Comparison of ENCODE assay signal across 16 cellular contexts in the genomic region with DNA sequence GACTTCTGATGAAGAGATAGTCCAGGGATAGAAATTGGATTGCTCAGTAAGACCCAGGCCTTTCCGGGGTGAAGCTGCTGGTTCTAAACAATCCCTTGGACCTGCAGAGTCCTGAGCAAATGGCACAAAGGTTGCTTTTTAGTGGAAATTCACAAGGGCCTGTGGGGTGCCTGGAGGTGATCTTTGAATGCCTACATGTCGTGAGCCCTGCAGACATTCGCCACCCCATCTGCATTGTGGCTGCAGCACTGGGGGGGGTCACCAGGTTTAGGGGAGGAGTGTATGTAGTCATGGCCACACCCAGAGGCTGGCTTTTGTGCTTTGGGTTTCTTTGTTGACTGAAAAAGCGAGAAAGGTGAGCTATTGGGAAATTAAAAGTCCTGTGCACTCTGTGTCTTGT. TPM values are rescaled to one million over a fixed set of nuclear protein-coding genes. Genes with fewer than 3 reads are reported as not detected.
DNase-seq lines count a peak whose midpoint lies in the region; ATAC-seq and TF ChIP-seq lines count a peak whose summit lies in the region.
"Had no signal": no experiment of that assay in that cellular context is flagged by ENCODE, and none has a peak within 500 bp of the region (broad histone marks: within the 10 kb centered on the region; RNA-seq: fewer than 3 reads in every experiment).

No MANE protein-coding gene starts in this region.

- no peaks in the 10 kb centered on the region for H3K23me2 ChIP-seq in H9 (ENCODE audit: insufficient read length, low read depth, low read length, poor library complexity, severe bottlenecking)

- 0 out of 5 replicates have a peak overlapping the region, but pooled peaks of 1 of the 2 experiments have one; percentile 18 for H3K4me3 Mint-ChIP-seq in H9
- H3K4me3 Mint-ChIP-seq in WTC11 = no peak overlapping the region
- H3K4me3 Mint-ChIP-seq in neural progenitor cell = no peak overlapping the region
- H3K4me3 Mint-ChIP-seq: B cell; CD8-positive, alpha-beta T cell had no signal

- H2BK15ac ChIP-seq in H9 (ENCODE audit: low read depth, low read length) = no peak overlapping the region

- no peaks in the 10 kb centered on the region for H3K36me3 ChIP-seq in effector memory CD4-positive, alpha-beta T cell (ENCODE audit: control insufficient read depth, insufficient read depth, low read length)
- H3K36me3 ChIP-seq in neural progenitor cell = no peaks in the 10 kb centered on the region
- H3K36me3 ChIP-seq: BLaER1 treated with 17β-estradiol and CSF1 and Interleukin-3, amounts not matched to agents 10 nM and 100 nM had no signal

- no peaks in the 10 kb centered on the region for H3K9me3 ChIP-seq in H9 (ENCODE audit: control insufficient read depth, low read depth, low read length)
- H3K9me3 ChIP-seq in effector memory CD4-positive, alpha-beta T cell (ENCODE audit: control insufficient read depth, low read length) = no peaks in the 10 kb centered on the region
- H3K9me3 ChIP-seq in neural progenitor cell (ENCODE audit: low read depth) = no peaks in the 10 kb centered on the region
- H3K9me3 ChIP-seq: BLaER1 treated with 17β-estradiol and CSF1 and Interleukin-3, amounts not matched to agents 10 nM and 100 nM had no signal

- no peak overlapping the region for H4K8ac ChIP-seq in H9 (replicated peaks; ENCODE audit: insufficient read length, low read depth, low read length)

- H3K4ac ChIP-seq in H9 (ENCODE audit: low read depth, low read length) = no peak overlapping the region

- ATAC-seq in WTC11 = peak; percentile 72
- ATAC-seq: CD8-positive, alpha-beta T cell had no signal

- no peak overlapping the region for H2BK120ac ChIP-seq in H9 (ENCODE audit: low read depth, low read length, poor library complexity, severe bottlenecking)

- no peaks in the 10 kb centered on the region; the same call in 1 of the 2 replicates for H3K4me1 ChIP-seq in H9 (ENCODE audit: insufficient read depth, low read length)
- H3K4me1 ChIP-seq in effector memory CD4-positive, alpha-beta T cell (ENCODE audit: control insufficient read depth, insufficient read depth, low read length, poor library complexity, severe bottlenecking) = no peaks in the 10 kb centered on the region
- peaks cover 17% of the 10 kb centered on the region for H3K4me1 ChIP-seq in neural progenitor cell

- POLR2A ChIA-PET in WTC11 (lab: Charles Lee) = no interaction called here

- no CpG with 5 or more reads among the region's 4 CpGs for WGBS in H9 (ENCODE audit: extremely low coverage, insufficient read length, low lambda C conversion rate)

- H2AFZ ChIP-seq in H9 (ENCODE audit: low read length) (no peak overlapping the region), neural progenitor cell (replicated peaks) (no peak overlapping the region)

- H3K9me3 Mint-ChIP-seq in H9 = no peaks in the 10 kb centered on the region
- H3K9me3 Mint-ChIP-seq in WTC11 = no peaks in the 10 kb centered on the region
- H3K9me3 Mint-ChIP-seq in neural progenitor cell = peaks cover 5% of the 10 kb centered on the region
- H3K9me3 Mint-ChIP-seq: CD8-positive, alpha-beta T cell had no signal

- H4K20me1 ChIP-seq in H9 (ENCODE audit: control insufficient read depth, insufficient read depth, insufficient read length) (no peaks in the 10 kb centered on the region), neural progenitor cell (ENCODE audit: low read depth) (no peaks in the 10 kb centered on the region)
- H4K20me1 ChIP-seq: BLaER1 treated with 17β-estradiol and CSF1 and Interleukin-3, amounts not matched to agents 10 nM and 100 nM had no signal

- CTCF ChIA-PET in WTC11 (lab: Charles Lee) = no interaction called here

- no peak overlapping the region for H3K4me3 ChIP-seq in effector memory CD4-positive, alpha-beta T cell (ENCODE audit: insufficient read depth, low read depth, low read length, poor library complexity, severe bottlenecking)
- H3K4me3 ChIP-seq in neural progenitor cell = no peak overlapping the region
- H3K4me3 ChIP-seq: BLaER1 treated with 17β-estradiol and CSF1 and Interleukin-3, amounts not matched to agents 10 nM and 100 nM had no signal

- H2BK5ac ChIP-seq in H9 (ENCODE audit: insufficient read length, low read length) = no peak overlapping the region

- H3K79me1 ChIP-seq in H9 (ENCODE audit: insufficient read depth, low read depth, low read length, poor library complexity, severe bottlenecking) = no peaks in the 10 kb centered on the region

- H4K91ac ChIP-seq in H9 (ENCODE audit: insufficient read length, low read depth, low read length) = no peak overlapping the region

- TF ChIP-seq CTCF in GM20000 (IDR thresholded peaks at IDR 0.05; ENCODE audit: extremely low read depth, missing control alignments) (no peak), H9 (conservative IDR thresholded peaks at IDR 0.05) (no peak), WTC11 (IDR thresholded peaks at IDR 0.05) (no peak), neural progenitor cell (IDR thresholded peaks at IDR 0.05) (no peak)

- no peaks in the 10 kb centered on the region for H3K27me3 ChIP-seq in H9 (ENCODE audit: insufficient read depth, low read length)
- no peaks in the 10 kb centered on the region for H3K27me3 ChIP-seq in effector memory CD4-positive, alpha-beta T cell (replicated peaks; ENCODE audit: control insufficient read depth, insufficient read depth, low read length, poor library complexity, severe bottlenecking)
- no peaks in the 10 kb centered on the region for H3K27me3 ChIP-seq in neural progenitor cell
- H3K27me3 ChIP-seq: BLaER1 treated with 17β-estradiol and CSF1 and Interleukin-3, amounts not matched to agents 10 nM and 100 nM had no signal

- peaks cover 9% of the 10 kb centered on the region for H3K27me3 Mint-ChIP-seq in H9 (ENCODE audit: low read depth)
- no peaks in the 10 kb centered on the region for H3K27me3 Mint-ChIP-seq in WTC11 (ENCODE audit: low read depth)
- H3K27me3 Mint-ChIP-seq in neural progenitor cell (ENCODE audit: insufficient read depth, low read depth) = peaks cover 8% of the 10 kb centered on the region

- no peak overlapping the region for H3K56ac ChIP-seq in H9 (ENCODE audit: insufficient read length, low read depth, low read length)

- no peak overlapping the region for H3T11ph ChIP-seq in H9 (ENCODE audit: low read length)

- H4K5ac ChIP-seq in H9 (ENCODE audit: insufficient read length, low read depth, low read length) = no peak overlapping the region

- H2BK12ac ChIP-seq in H9 (ENCODE audit: insufficient read length, low read depth, low read length) = no peak overlapping the region

- no peak overlapping the region for H3K27ac ChIP-seq in H9 (ENCODE audit: insufficient read length, low read depth, low read length)
- H3K27ac ChIP-seq in effector memory CD4-positive, alpha-beta T cell (ENCODE audit: insufficient read depth, low read length, poor library complexity, severe bottlenecking) = no peak overlapping the region
- H3K27ac ChIP-seq in neural progenitor cell = no peak overlapping the region
- H3K27ac ChIP-seq: BLaER1 treated with 17β-estradiol and CSF1 and Interleukin-3, amounts not matched to agents 10 nM and 100 nM had no signal

- DNase-seq in GM20000 (ENCODE audit: low spot score) = peak; percentile 6
- DNase-seq in H9 = no peak
- DNase-seq in WTC11 (ENCODE audit: low spot score) = peak; percentile 33
- DNase-seq in iPS-NIHi7 (ENCODE audit: extremely low spot score) = peak; percentile 47
- no peak for DNase-seq in stimulated activated CD8-positive, alpha-beta memory T cell treated with anti-CD3 and anti-CD28 coated beads, Interleukin-4, amount 100 ng/mL, for 48 hours
- no peak for DNase-seq in activated T-cell treated with anti-CD3 and anti-CD28 coated beads, Interleukin-2, amount 50 U/mL, for 1 hour
- no peak for DNase-seq in effector memory CD4-positive, alpha-beta T cell
- DNase-seq in neural progenitor cell (ENCODE audit: low spot score) = no peak
- DNase-seq: CD8-positive, alpha-beta T cell; GDM1; GOT3; HCEC 1CT; KG1 had no signal

- no peak overlapping the region for H3K23ac ChIP-seq in H9 (ENCODE audit: insufficient read length, low read depth, low read length)

- H3K4me2 ChIP-seq in H9 (ENCODE audit: insufficient read depth, insufficient read length, low read length) (no peak overlapping the region), neural progenitor cell (no peak overlapping the region)
- H3K4me2 ChIP-seq: BLaER1 treated with 17β-estradiol and CSF1 and Interleukin-3, amounts not matched to agents 10 nM and 100 nM had no signal

- H3K18ac ChIP-seq in H9 (ENCODE audit: insufficient read length, low read depth, low read length) = no peak overlapping the region

- H3K36me3 Mint-ChIP-seq in H9 (ENCODE audit: insufficient read depth in 1 of 3, low read depth in 3 of 3) (peaks cover 0 to 3% (median 0%) of the 10 kb centered on the region in 3 experiments; a peak in 1 of 7 replicates), WTC11 (no peaks in the 10 kb centered on the region), neural progenitor cell (no peaks in the 10 kb centered on the region)
- H3K36me3 Mint-ChIP-seq: CD8-positive, alpha-beta T cell had no signal

- H2AK5ac ChIP-seq in H9 (ENCODE audit: insufficient read length, low read length) = no peak overlapping the region

- H3K14ac ChIP-seq in H9 (ENCODE audit: insufficient read depth, low read length) = no peak overlapping the region

- H3K4me1 Mint-ChIP-seq in H9 (peaks cover 33 to 39% of the 10 kb centered on the region in 2 experiments), WTC11 (peaks cover 34% of the 10 kb centered on the region), neural progenitor cell (peaks cover 21% of the 10 kb centered on the region)
- H3K4me1 Mint-ChIP-seq: B cell had no signal

- H3K27ac Mint-ChIP-seq in H9 (peak overlapping the region in 2 of 3 experiments; percentile 63 to 64; a peak in 3 of 7 replicates), WTC11 (0 out of 2 replicates have a peak overlapping the region, but pooled peaks have one; percentile 7), neural progenitor cell (no peak overlapping the region)
- H3K27ac Mint-ChIP-seq: B cell; CD8-positive, alpha-beta T cell had no signal

- H3F3A ChIP-seq in neural progenitor cell (ENCODE audit: low read depth) = peaks cover 9% of the 10 kb centered on the region

- no peak overlapping the region for H3K9ac ChIP-seq in H9 (ENCODE audit: extremely low read depth, insufficient read length, low read length)
- no peak overlapping the region for H3K9ac ChIP-seq in neural progenitor cell
- H3K9ac ChIP-seq: BLaER1 treated with 17β-estradiol and CSF1 and Interleukin-3, amounts not matched to agents 10 nM and 100 nM had no signal

- no peaks in the 10 kb centered on the region for H3K79me2 ChIP-seq in H9 (ENCODE audit: insufficient read depth, low read length)
- no peaks in the 10 kb centered on the region for H3K79me2 ChIP-seq in neural progenitor cell (ENCODE audit: low read depth)

- H2BK20ac ChIP-seq in H9 (ENCODE audit: low read depth, low read length, poor library complexity, severe bottlenecking) = no peak overlapping the region

RNA-seq across cellular contexts. Expression of a gene that starts 41.4 kb away (rescaled TPM):
- total RNA-seq in H9 (2021) (not detected in 2 replicates), WTC11 (2021) (0.11 to 0.27 TPM (median 0.16 TPM) in 3 replicates), neural progenitor cell (ENCODE audit: low replicate concordance) (not detected in 2 replicates)
- total RNA-seq: A172; CD8-positive, alpha-beta T cell had no signal

Comparison
In these comparisons a context has a peak if more than half of its experiments do, and no peak if none do; other contexts are left out.
1. DNase-seq: peak in GM20000 (single experiment), WTC11 (single experiment) and iPS-NIHi7 (single experiment); none in H9 (single experiment), stimulated activated CD8-positive, alpha-beta memory T cell treated with anti-CD3 and anti-CD28 coated beads, Interleukin-4, amount 100 ng/mL, for 48 hours (single experiment), activated T-cell treated with anti-CD3 and anti-CD28 coated beads, Interleukin-2, amount 50 U/mL, for 1 hour (single experiment), effector memory CD4-positive, alpha-beta T cell (0 of 3) and neural progenitor cell (single experiment).